In the genomic region with DNA sequence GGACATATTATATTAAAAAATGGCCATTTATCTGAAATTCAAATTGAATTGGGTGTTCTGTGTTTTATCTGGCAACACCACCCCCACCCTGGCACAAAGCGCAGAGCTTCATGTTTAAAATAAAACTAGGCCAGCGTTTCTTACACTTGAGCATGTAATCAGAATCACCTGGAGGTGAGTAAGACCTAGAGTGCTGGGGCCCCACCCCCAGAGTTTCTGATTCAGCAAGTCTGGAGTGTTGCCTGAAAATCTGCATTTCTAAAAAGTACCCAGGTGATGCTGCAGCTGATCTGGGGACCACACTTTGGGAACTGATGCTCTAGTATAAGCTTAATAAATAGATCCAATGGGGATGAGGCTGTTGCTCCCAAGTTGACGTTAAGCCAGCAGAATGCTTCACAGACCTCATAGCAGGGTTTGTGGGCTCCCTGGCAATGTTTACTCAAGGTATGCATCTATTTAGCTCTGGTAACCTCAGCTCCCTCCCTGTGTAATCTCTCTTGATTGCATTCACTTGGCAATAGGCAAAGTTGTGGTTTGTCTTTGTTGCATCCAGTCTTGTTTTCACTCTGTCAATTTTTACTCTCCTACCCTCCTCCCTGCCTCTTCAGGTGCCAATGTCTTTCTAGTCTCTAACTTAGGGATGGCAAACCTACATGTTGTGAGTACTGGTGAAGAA, we compare ENCODE assay signal across 12 cellular contexts.
DNase-seq lines count a peak whose midpoint lies in the region; ATAC-seq and TF ChIP-seq lines count a peak whose summit lies in the region.
"Had no signal": no experiment of that assay in that cellular context is flagged by ENCODE, and none has a peak within 500 bp of the region (broad histone marks: within the 10 kb centered on the region; RNA-seq: fewer than 3 reads in every experiment).

No MANE protein-coding gene starts in this region.

- no peaks in the 10 kb centered on the region for H3K36me3 ChIP-seq in mesenchymal stem cell (ENCODE audit: control insufficient read depth in 1 of 2, insufficient read depth in 2 of 2, low read depth in 1 of 2, low read length in 2 of 2)
- H3K36me3 ChIP-seq: brain microvascular endothelial cell, prostate gland had no signal

- no peaks in the 10 kb centered on the region for H3K9me3 ChIP-seq in mesenchymal stem cell (ENCODE audit: control insufficient read depth, low read length)
- H3K9me3 ChIP-seq: prostate gland had no signal

- 61% methylated on average over 3 of the region's 3 CpGs for WGBS in mesenchymal stem cell

- H3K4me3 ChIP-seq in coronary artery (no peak overlapping the region), mesenchymal stem cell (ENCODE audit: insufficient read depth in 1 of 2, low read depth in 1 of 2, low read length in 2 of 2) (no peak overlapping the region)
- H3K4me3 ChIP-seq: K562, prostate gland had no signal

- no peak overlapping the region for H3K4me2 ChIP-seq in mesenchymal stem cell (ENCODE audit: low read length, poor library complexity, severe bottlenecking)

- H2AK5ac ChIP-seq in mesenchymal stem cell (ENCODE audit: low read length, severe bottlenecking), result no peak overlapping the region

- H2BK12ac ChIP-seq in mesenchymal stem cell (ENCODE audit: low read length in 2 of 2), result no peak overlapping the region

- no peak overlapping the region for H2BK120ac ChIP-seq in mesenchymal stem cell (ENCODE audit: low read depth, low read length)

- peak; percentile 73 for ATAC-seq in GM19025 (IDR thresholded peaks at IDR 0.05; ENCODE audit: low read depth, unreplicated experiment)
- peak; percentile 65 for ATAC-seq in HG03558 (IDR thresholded peaks at IDR 0.05; ENCODE audit: extremely low read depth, unreplicated experiment)
- ATAC-seq: K562 had no signal

- H2BK5ac ChIP-seq in mesenchymal stem cell (ENCODE audit: low read depth, low read length, poor library complexity, severe bottlenecking), result no peak overlapping the region

- H3K14ac ChIP-seq in mesenchymal stem cell (ENCODE audit: low read length in 2 of 2), result no peak overlapping the region

- H3K27me3 ChIP-seq in mesenchymal stem cell (ENCODE audit: control insufficient read depth in 1 of 2, insufficient read depth in 1 of 2, low read length in 2 of 2), result peaks cover 0 to 4% of the 10 kb centered on the region in 2 experiments
- H3K27me3 ChIP-seq: brain microvascular endothelial cell had no signal

- DNase-seq in H4 (ENCODE audit: low spot score) (peak; percentile 32), epithelial cell of prostate (ENCODE audit: low read depth, low spot score) (peak; percentile 26), coronary artery (ENCODE audit: low spot score) (no peak), AML-193 (lab: John Stamatoyannopoulos, UW) (no peak), mesenchymal stem cell (no peak), ecto neural progenitor cell (ENCODE audit: low spot score) (no peak)
- DNase-seq: brain microvascular endothelial cell, hippocampal formation had no signal

- H3K4ac ChIP-seq in mesenchymal stem cell (ENCODE audit: low read depth in 1 of 2, low read length in 2 of 2), result no peak overlapping the region

- no peak overlapping the region for H2BK15ac ChIP-seq in mesenchymal stem cell (ENCODE audit: low read depth, poor library complexity, severe bottlenecking)

- H4K8ac ChIP-seq in mesenchymal stem cell (ENCODE audit: low read length), result no peak overlapping the region

- H3K23ac ChIP-seq in mesenchymal stem cell (ENCODE audit: low read length in 2 of 2), result no peak overlapping the region

- no peak overlapping the region for H2AFZ ChIP-seq in mesenchymal stem cell (ENCODE audit: low read depth, low read length)

- no peak overlapping the region for H4K91ac ChIP-seq in mesenchymal stem cell (ENCODE audit: low read length)

- H3K27ac ChIP-seq in epithelial cell of prostate (no peak overlapping the region), coronary artery (no peak overlapping the region), mesenchymal stem cell (ENCODE audit: low read length, poor library complexity, severe bottlenecking) (no peak overlapping the region)
- H3K27ac ChIP-seq: brain microvascular endothelial cell, prostate gland had no signal

- TF ChIP-seq CTCF in coronary artery (IDR thresholded peaks at IDR 0.05), result no peak

- no peak overlapping the region for H3K18ac ChIP-seq in mesenchymal stem cell (ENCODE audit: low read depth in 1 of 2, low read length in 2 of 2)

- H3K4me1 ChIP-seq in mesenchymal stem cell (ENCODE audit: control insufficient read depth, insufficient read depth, low read depth, low read length), result no peaks in the 10 kb centered on the region
- H3K4me1 ChIP-seq: prostate gland had no signal

- no peak overlapping the region for H3K9ac ChIP-seq in mesenchymal stem cell (ENCODE audit: low read length)

- H3K79me1 ChIP-seq in mesenchymal stem cell (replicated peaks; ENCODE audit: low read length, poor library complexity, severe bottlenecking), result no peaks in the 10 kb centered on the region

Comparison
In these comparisons a context has a peak if more than half of its experiments do, and no peak if none do; other contexts are left out.
1. DNase-seq: peak in H4 (single experiment) and epithelial cell of prostate (single experiment); none in coronary artery (single experiment), AML-193 (0 of 2), mesenchymal stem cell (single experiment) and ecto neural progenitor cell (single experiment).